In genomic region chr6:9408718-9409117, GRCh38 we compare ENCODE assay signal across 18 cellular contexts.
DNase-seq lines count a peak whose midpoint lies in the region; ATAC-seq and TF ChIP-seq lines count a peak whose summit lies in the region.
"Had no signal": no experiment of that assay in that cellular context is flagged by ENCODE, and none has a peak within 500 bp of the region (broad histone marks: within the 10 kb centered on the region; RNA-seq: fewer than 3 reads in every experiment).

No MANE protein-coding gene starts in this region.

- CTCF ChIA-PET in Panc1 (lab: Charles Lee) = no interaction called here
- CTCF ChIA-PET in activated CD4-positive, alpha-beta T cell treated with anti-CD3 and anti-CD28 coated beads, Interleukin-2, amount 10 ng/mL, durations not matched to agents 7 days and 5 days (lab: Charles Lee) = no interaction called here

- H3K4me3 Mint-ChIP-seq in HFFc6 (no peak overlapping the region), nephron progenitor cell (no peak overlapping the region)
- H3K4me3 Mint-ChIP-seq in activated CD4-positive, alpha-beta T cell treated with anti-CD3 and anti-CD28 coated beads, Interleukin-2, amount 10 ng/mL, durations not matched to agents 7 days and 5 days = no peak overlapping the region
- H3K4me3 Mint-ChIP-seq: B cell; CD4-positive, alpha-beta T cell; GM23338 had no signal

- POLR2A ChIA-PET in Panc1 (lab: Charles Lee) = no interaction called here
- POLR2A ChIA-PET in activated CD4-positive, alpha-beta T cell treated with anti-CD3 and anti-CD28 coated beads, Interleukin-2, amount 10 ng/mL, durations not matched to agents 7 days and 5 days (lab: Charles Lee) = no interaction called here

- H3K27me3 ChIP-seq in Panc1 (ENCODE audit: control insufficient read depth, insufficient read depth, low read length) = no peaks in the 10 kb centered on the region
- H3K27me3 ChIP-seq: MG63 had no signal

- H3K27ac Mint-ChIP-seq in HFFc6 (peak overlapping the region; percentile 39; the same call in 1 of the 2 replicates), nephron progenitor cell (no peak overlapping the region)
- no peak overlapping the region for H3K27ac Mint-ChIP-seq in activated CD4-positive, alpha-beta T cell treated with anti-CD3 and anti-CD28 coated beads, Interleukin-2, amount 10 ng/mL, durations not matched to agents 7 days and 5 days
- H3K27ac Mint-ChIP-seq: B cell; CD4-positive, alpha-beta T cell; GM23338 had no signal

- H3K9me3 Mint-ChIP-seq in HFFc6 (no peaks in the 10 kb centered on the region), nephron progenitor cell (no peaks in the 10 kb centered on the region)
- H3K9me3 Mint-ChIP-seq in activated CD4-positive, alpha-beta T cell treated with anti-CD3 and anti-CD28 coated beads, Interleukin-2, amount 10 ng/mL, durations not matched to agents 7 days and 5 days = no peaks in the 10 kb centered on the region
- H3K9me3 Mint-ChIP-seq: CD4-positive, alpha-beta T cell had no signal

- peaks cover 8% of the 10 kb centered on the region; the same call in 1 of the 2 replicates for H3K9me3 ChIP-seq in Panc1 (ENCODE audit: control insufficient read depth, insufficient read depth, low read depth, low read length)
- H3K9me3 ChIP-seq: MG63 had no signal

- TF ChIP-seq CTCF in HFFc6 (IDR thresholded peaks at IDR 0.05) = no peak
- TF ChIP-seq CTCF in Panc1 (IDR thresholded peaks at IDR 0.05) = no peak
- no peak for TF ChIP-seq CTCF in nephron progenitor cell (IDR thresholded peaks at IDR 0.05)

- peaks cover 34% of the 10 kb centered on the region for H3K4me1 ChIP-seq in Panc1 (ENCODE audit: control insufficient read depth, insufficient read depth, low read length)

- H3K36me3 ChIP-seq in Panc1 (ENCODE audit: control insufficient read depth, insufficient read depth, low read length) = no peaks in the 10 kb centered on the region
- H3K36me3 ChIP-seq: MG63 had no signal

- intact Hi-C loops in Panc1 (cut with micrococcal nuclease; ENCODE audit: unreplicated experiment) = no loop called here

- ATAC-seq in Panc1 (peak; percentile 65; the same call in 1 of the 2 replicates), GM21381 (IDR thresholded peaks at IDR 0.05; ENCODE audit: unreplicated experiment) (no peak)
- ATAC-seq: GM23338 had no signal

- no peaks in the 10 kb centered on the region for H3K36me3 Mint-ChIP-seq in HFFc6 (ENCODE audit: low read depth)
- no peaks in the 10 kb centered on the region for H3K36me3 Mint-ChIP-seq in activated CD4-positive, alpha-beta T cell treated with anti-CD3 and anti-CD28 coated beads, Interleukin-2, amount 10 ng/mL, durations not matched to agents 7 days and 5 days (ENCODE audit: low read depth)
- no peaks in the 10 kb centered on the region for H3K36me3 Mint-ChIP-seq in nephron progenitor cell (ENCODE audit: low read depth)

- peak overlapping the region; percentile 76 for H3K27ac ChIP-seq in Panc1 (ENCODE audit: low read length)

- H3K4me1 Mint-ChIP-seq in HFFc6 (ENCODE audit: low read depth) (peaks cover 56% of the 10 kb centered on the region), nephron progenitor cell (no peaks in the 10 kb centered on the region)
- no peaks in the 10 kb centered on the region for H3K4me1 Mint-ChIP-seq in activated CD4-positive, alpha-beta T cell treated with anti-CD3 and anti-CD28 coated beads, Interleukin-2, amount 10 ng/mL, durations not matched to agents 7 days and 5 days
- H3K4me1 Mint-ChIP-seq: B cell had no signal

- DNase-seq in HFFc6 (peak; percentile 8), Panc1 (ENCODE audit: low read depth, low spot score) (no peak), dedifferentiated amniotic fluid mesenchymal stem cell (ENCODE audit: extremely low spot score) (peak; percentile 50), NOMO-1 (lab: John Stamatoyannopoulos, UW; ENCODE audit: unreplicated experiment in 2 of 2) (no peak), nephron progenitor cell (no peak)
- DNase-seq in activated CD4-positive, alpha-beta T cell treated with anti-CD3 and anti-CD28 coated beads, Interleukin-2, amount 10 ng/mL, durations not matched to agents 7 days and 5 days = no peak
- DNase-seq: Calu3; CD4-positive, alpha-beta T cell; DMS79 treated with DMSO at 0.1 percent for 48 hours; KG1; NCI-H1694; NCI-H2227 treated with DMSO at 0.1 percent for 48 hours; NCI-H524; SHP77 treated with DMSO at 0.1 percent for 48 hours had no signal

- H3K4me3 ChIP-seq in Panc1 (ENCODE audit: low read depth in 2 of 2, low read length in 2 of 2) = no peak overlapping the region
- H3K4me3 ChIP-seq: GM23338, MG63 had no signal

- H3K27me3 Mint-ChIP-seq in HFFc6 (ENCODE audit: insufficient read depth) (no peaks in the 10 kb centered on the region; the same call in 1 of the 2 replicates), nephron progenitor cell (ENCODE audit: low read depth, poor library complexity) (peaks cover 6% of the 10 kb centered on the region)
- H3K27me3 Mint-ChIP-seq in activated CD4-positive, alpha-beta T cell treated with anti-CD3 and anti-CD28 coated beads, Interleukin-2, amount 10 ng/mL, durations not matched to agents 7 days and 5 days = no peaks in the 10 kb centered on the region
- H3K27me3 Mint-ChIP-seq: B cell had no signal

- in situ Hi-C loops in Panc1 (cut with HindIII; ENCODE audit: low pct_unique_long_range_greater_than_20kb, low sequenced_read_pairs) = no loop called here

- BruUV-seq in Panc1 (replicated peaks; lab: Mats Ljungman, UMichigan) = no TSS peak

Comparison
In these comparisons a context has a peak if more than half of its experiments do, and no peak if none do; other contexts are left out.
1. DNase-seq: peak in HFFc6 (single experiment) and dedifferentiated amniotic fluid mesenchymal stem cell (single experiment); none in Panc1 (single experiment), activated CD4-positive, alpha-beta T cell treated with anti-CD3 and anti-CD28 coated beads, Interleukin-2, amount 10 ng/mL, durations not matched to agents 7 days and 5 days (single experiment), NOMO-1 (0 of 2) and nephron progenitor cell (single experiment).